Comparison of ENCODE assay signal across 22 cellular contexts in genomic region chr2:238697193-238698191, GRCh38.
DNase-seq lines count a peak whose midpoint lies in the region; FAIRE-seq and TF ChIP-seq lines count a peak whose summit lies in the region.
"Had no signal": no experiment of that assay in that cellular context is flagged by ENCODE, and none has a peak within 500 bp of the region (broad histone marks: within the 10 kb centered on the region; RNA-seq: fewer than 3 reads in every experiment).

No MANE protein-coding gene starts in this region.

- peak; percentile 28 for DNase-seq in activated CD8-positive, alpha-beta memory T cell treated with anti-CD3 and anti-CD28 coated beads for 24 hours
- no peak for DNase-seq in activated CD8-positive, alpha-beta memory T cell treated with anti-CD3 and anti-CD28 coated beads, Interleukin-2, amount 50 U/mL, for 4 hours
- DNase-seq in kidney (peak; percentile 55), uterus (peak in 1 of 2 donors; percentile 18), NCI-H774 (lab: John Stamatoyannopoulos, UW) (no peak), hippocampal formation (lab: John Stamatoyannopoulos, UW) (no peak)
- DNase-seq in stimulated activated naive CD4-positive, alpha-beta T cell (lab: John Stamatoyannopoulos, UW): no peak
- DNase-seq: 8988T; CD4-positive, alpha-beta T cell; GM23248; H7; NCI-H1105; NCI-H146; NCI-H1930; NCI-H2107; NCI-H524; NCI-H748 treated with DMSO at 0.1 percent for 48 hours; NK-92 treated with Interleukin-12 subunit alpha and Interleukin-12 subunit beta, amount 100 ng/mL, for 24 hours; PC-3 had no signal

- H3K36me3 ChIP-seq in kidney (ENCODE audit: control insufficient read depth in 1 of 2, insufficient read depth in 2 of 2, low read length in 2 of 2): no peaks in the 10 kb centered on the region
- no peaks in the 10 kb centered on the region for H3K36me3 ChIP-seq in muscle layer of colon (ENCODE audit: insufficient read depth, low read length)
- H3K36me3 ChIP-seq in uterus: no peaks in the 10 kb centered on the region
- H3K36me3 ChIP-seq: BLaER1 treated with 17β-estradiol and CSF1 and Interleukin-3, amounts not matched to agents 10 nM and 100 nM had no signal

- no peak for FAIRE-seq in kidney (lab: Jason Lieb, UNC)
- FAIRE-seq: D721Med had no signal

- H3K9ac ChIP-seq in kidney (ENCODE audit: low read length in 2 of 2) (no peak overlapping the region), muscle layer of colon (ENCODE audit: low read length) (no peak overlapping the region)
- H3K9ac ChIP-seq: BLaER1 treated with 17β-estradiol and CSF1 and Interleukin-3, amounts not matched to agents 10 nM and 100 nM; GM23248 had no signal

- TF ChIP-seq POLR2A in uterus (IDR thresholded peaks at IDR 0.05): no peak

- no peaks in the 10 kb centered on the region for H3K27me3 ChIP-seq in muscle layer of colon (ENCODE audit: control insufficient read depth in 1 of 2, insufficient read depth in 2 of 2, low read length in 2 of 2)
- no peaks in the 10 kb centered on the region for H3K27me3 ChIP-seq in uterus
- H3K27me3 ChIP-seq: BLaER1 treated with 17β-estradiol and CSF1 and Interleukin-3, amounts not matched to agents 10 nM and 100 nM had no signal

- H3K9me3 ChIP-seq in kidney (ENCODE audit: control insufficient read depth in 1 of 2, low read length in 2 of 2): no peaks in the 10 kb centered on the region
- no peaks in the 10 kb centered on the region for H3K9me3 ChIP-seq in muscle layer of colon (ENCODE audit: low read length)
- no peaks in the 10 kb centered on the region for H3K9me3 ChIP-seq in uterus

- H3K4me1 ChIP-seq in kidney (ENCODE audit: control insufficient read depth in 1 of 2, insufficient read depth in 1 of 2, low read depth in 1 of 2, low read length in 2 of 2) (no peaks in the 10 kb centered on the region), muscle layer of colon (ENCODE audit: insufficient read depth, low read length) (peaks cover 43% of the 10 kb centered on the region), uterus (peaks cover 0 to 5% of the 10 kb centered on the region in 2 donors)

- intact Hi-C loops in kidney (cut with DNase I) (no loop called here), uterus (cut with DNase I; ENCODE audit: low total_unique reads) (no loop called here)

- TF ChIP-seq CTCF in kidney (IDR thresholded peaks at IDR 0.05; ENCODE audit: borderline replicate concordance, extremely low read depth, insufficient read depth): no peak
- no peak for TF ChIP-seq CTCF in uterus (IDR thresholded peaks at IDR 0.05)

- H3K4me3 ChIP-seq in kidney (ENCODE audit: low read length in 2 of 2) (no peak overlapping the region), muscle layer of colon (ENCODE audit: low read depth in 1 of 2, low read length in 2 of 2) (no peak overlapping the region), uterus (no peak overlapping the region)
- H3K4me3 ChIP-seq: BLaER1 treated with 17β-estradiol and CSF1 and Interleukin-3, amounts not matched to agents 10 nM and 100 nM; GM23248 had no signal

- no peak overlapping the region for H3K27ac ChIP-seq in kidney (ENCODE audit: low read depth in 2 of 2, low read length in 2 of 2)
- H3K27ac ChIP-seq in muscle layer of colon (ENCODE audit: low read depth, low read length): peak overlapping the region; percentile 14
- peak overlapping the region; percentile 64 to 66 for H3K27ac ChIP-seq in uterus
- H3K27ac ChIP-seq: BLaER1 treated with 17β-estradiol and CSF1 and Interleukin-3, amounts not matched to agents 10 nM and 100 nM; GM23248 had no signal

Comparison
In these comparisons a context has a peak if more than half of its experiments do, and no peak if none do; other contexts are left out.
1. DNase-seq: peak in activated CD8-positive, alpha-beta memory T cell treated with anti-CD3 and anti-CD28 coated beads for 24 hours (single experiment) and kidney (single experiment); none in activated CD8-positive, alpha-beta memory T cell treated with anti-CD3 and anti-CD28 coated beads, Interleukin-2, amount 50 U/mL, for 4 hours (single experiment), stimulated activated naive CD4-positive, alpha-beta T cell (0 of 6), NCI-H774 (single experiment) and hippocampal formation (0 of 2).
2. H3K27ac ChIP-seq: peak in muscle layer of colon (single experiment) and uterus (2 of 2); none in kidney (0 of 2).